12 cellular contexts compared by ENCODE assay signal in genomic region chr16:81522141-81522701, GRCh38.
DNase-seq lines count a peak whose midpoint lies in the region; ATAC-seq and TF ChIP-seq lines count a peak whose summit lies in the region.
"Had no signal": no experiment of that assay in that cellular context is flagged by ENCODE, and none has a peak within 500 bp of the region (broad histone marks: within the 10 kb centered on the region; RNA-seq: fewer than 3 reads in every experiment).

No MANE protein-coding gene starts in this region.

- POLR2A ChIA-PET in MCF 10A (lab: Yijun Ruan, JAX): interaction anchor here (0.7 to 3.5 kb wide), 7 partner anchors 8 to 75 kb away, joined by 3 to 20 read pairs (median 3); no protein-coding TSS in a partner anchor

- H3K36me3 Mint-ChIP-seq in MCF 10A (ENCODE audit: insufficient read depth, unreplicated experiment): peaks cover 20% of the 10 kb centered on the region

- DNase-seq in MCF 10A (ENCODE audit: unreplicated experiment) (peak; percentile 22), mammary epithelial cell (no peak), T-helper 22 cell (ENCODE audit: low read depth) (peak; percentile 25), iPS DF 6.9 (ENCODE audit: low read depth, low spot score) (peak; percentile 37), GM19238 (ENCODE audit: insufficient read length, low spot score) (no peak), ureter (ENCODE audit: low spot score) (no peak)
- DNase-seq in stimulated activated CD4-positive, alpha-beta T cell treated with anti-CD3 and anti-CD28 coated beads, Interleukin-2, amount 100 ng/mL, for 24 hours: no peak
- DNase-seq: DMS79, NCI-H2107 had no signal

- H3K27ac ChIP-seq in mammary epithelial cell (ENCODE audit: insufficient read depth, low read depth, low read length) (no peak overlapping the region), iPS DF 6.9 (ENCODE audit: low read length) (no peak overlapping the region)

- peaks cover 52% of the 10 kb centered on the region for H3K4me1 ChIP-seq in mammary epithelial cell (ENCODE audit: insufficient read depth, low read length)
- no peaks in the 10 kb centered on the region for H3K4me1 ChIP-seq in iPS DF 6.9 (ENCODE audit: control insufficient read depth, insufficient read depth, low read length)

- H3K27me3 Mint-ChIP-seq in MCF 10A (ENCODE audit: insufficient read depth, unreplicated experiment): no peaks in the 10 kb centered on the region
- H3K27me3 Mint-ChIP-seq: dendritic cell treated with granulocyte-macrophage colony-stimulating factor and Interleukin-4, amounts not matched to agents 40 ng/mL and 50 ng/mL, for 4 days; type B pancreatic cell had no signal

- dilution Hi-C loops in mammary epithelial cell (cut with HindIII; ENCODE audit: low sequenced_read_pairs): loop anchor here (5.0 kb wide), 1 partner anchor 65 kb away; no protein-coding TSS in a partner anchor

- H4K20me1 ChIP-seq in mammary epithelial cell (ENCODE audit: insufficient read depth, low read length): no peaks in the 10 kb centered on the region

- no peaks in the 10 kb centered on the region for H3K9me3 ChIP-seq in mammary epithelial cell (replicated peaks; ENCODE audit: insufficient read depth, low read length)
- H3K9me3 ChIP-seq in iPS DF 6.9 (ENCODE audit: control insufficient read depth, insufficient read depth, low read length): no peaks in the 10 kb centered on the region

- H3K27me3 ChIP-seq in mammary epithelial cell (ENCODE audit: insufficient read depth, low read length): no peaks in the 10 kb centered on the region
- no peaks in the 10 kb centered on the region for H3K27me3 ChIP-seq in iPS DF 6.9 (ENCODE audit: control insufficient read depth, insufficient read depth, low read length)

- CTCF ChIA-PET in MCF 10A (lab: Yijun Ruan, JAX): interaction anchor here (0.7 to 1.6 kb wide), 3 partner anchors 9 to 65 kb away, joined by 3 to 5 read pairs (median 3); no protein-coding TSS in a partner anchor
- CTCF ChIA-PET in mammary epithelial cell (lab: Charles Lee; ENCODE audit: low non-redundant PET): no interaction called here

- H3K9ac ChIP-seq in mammary epithelial cell (ENCODE audit: insufficient read depth, low read length): no peak overlapping the region

- H3K4me3 Mint-ChIP-seq in MCF 10A (ENCODE audit: unreplicated experiment): no peak overlapping the region
- H3K4me3 Mint-ChIP-seq: dendritic cell treated with granulocyte-macrophage colony-stimulating factor and Interleukin-4, amounts not matched to agents 40 ng/mL and 50 ng/mL, for 4 days; type B pancreatic cell had no signal

- H3K79me2 ChIP-seq in mammary epithelial cell (ENCODE audit: insufficient read depth, low read length): peaks cover 83% of the 10 kb centered on the region

- no peak for ATAC-seq in HG03442 (IDR thresholded peaks at IDR 0.05; ENCODE audit: unreplicated experiment)

- WGBS in mammary epithelial cell (ENCODE audit: low coverage, missing lambda C conversion rate): 92% methylated on average over 8 of the region's 8 CpGs
- WGBS in iPS DF 6.9 (ENCODE audit: insufficient coverage, insufficient read length): no CpG with 5 or more reads among the region's 8 CpGs

- no peak for TF ChIP-seq CTCF in MCF 10A (IDR thresholded peaks at IDR 0.05; ENCODE audit: unreplicated experiment)
- TF ChIP-seq CTCF in mammary epithelial cell (conservative IDR thresholded peaks at IDR 0.05 in 1 of 2, IDR thresholded peaks at IDR 0.05 in 1 of 2; ENCODE audit: extremely low read depth in 1 of 2, insufficient read depth in 1 of 2, low read depth in 1 of 2, low read length in 2 of 2): no peak

- intact Hi-C loops in MCF 10A (cut with micrococcal nuclease) (loop anchor here (10.0 kb wide), 1 partner anchor 117 kb away; no protein-coding TSS in a partner anchor), mammary epithelial cell (cut with micrococcal nuclease) (no loop called here)

- H3K9me3 Mint-ChIP-seq in MCF 10A (ENCODE audit: unreplicated experiment): no peaks in the 10 kb centered on the region
- H3K9me3 Mint-ChIP-seq: dendritic cell treated with granulocyte-macrophage colony-stimulating factor and Interleukin-4, amounts not matched to agents 40 ng/mL and 50 ng/mL, for 4 days; type B pancreatic cell had no signal

- H3K4me2 ChIP-seq in mammary epithelial cell (ENCODE audit: insufficient read depth, low read depth, low read length): no peak overlapping the region

- peaks cover 40% of the 10 kb centered on the region for H3K4me1 Mint-ChIP-seq in MCF 10A (ENCODE audit: insufficient read depth, unreplicated experiment)

- in situ Hi-C loops in mammary epithelial cell (cut with MboI; ENCODE audit: low sequenced_read_pairs in 2 of 2): no loop called here

- peak overlapping the region; percentile 57 for H3K27ac Mint-ChIP-seq in MCF 10A (ENCODE audit: low read depth, unreplicated experiment)
- H3K27ac Mint-ChIP-seq: dendritic cell treated with granulocyte-macrophage colony-stimulating factor and Interleukin-4, amounts not matched to agents 40 ng/mL and 50 ng/mL, for 4 days had no signal

- BruUV-seq in MCF 10A (replicated peaks; lab: Mats Ljungman, UMichigan) (no TSS peak), mammary epithelial cell (replicated peaks; lab: Mats Ljungman, UMichigan) (no TSS peak)

- no peak overlapping the region for H2AFZ ChIP-seq in mammary epithelial cell (ENCODE audit: low read depth, low read length)

- no peaks in the 10 kb centered on the region for H3K36me3 ChIP-seq in mammary epithelial cell (ENCODE audit: insufficient read depth, low read length)
- no peaks in the 10 kb centered on the region for H3K36me3 ChIP-seq in iPS DF 6.9 (ENCODE audit: control insufficient read depth, insufficient read depth, low read length)

- no peak overlapping the region for H3K4me3 ChIP-seq in mammary epithelial cell (replicated peaks in 1 of 3; ENCODE audit: insufficient read depth in 1 of 3, low read depth in 2 of 3, low read length in 3 of 3)
- no peak overlapping the region for H3K4me3 ChIP-seq in iPS DF 6.9 (ENCODE audit: low read length)

Comparison
In these comparisons a context has a peak if more than half of its experiments do, and no peak if none do; other contexts are left out.
1. DNase-seq: peak in MCF 10A (single experiment), T-helper 22 cell (single experiment) and iPS DF 6.9 (single experiment); none in mammary epithelial cell (single experiment), GM19238 (single experiment), ureter (single experiment) and stimulated activated CD4-positive, alpha-beta T cell treated with anti-CD3 and anti-CD28 coated beads, Interleukin-2, amount 100 ng/mL, for 24 hours (0 of 2).